In genomic region chr10:26698909-26699308, GRCh38 we compare ENCODE assay signal across 1 cellular context.
TF ChIP-seq lines count a peak whose summit lies in the region.

No MANE protein-coding gene starts in this region.

TF ChIP-seq in HCT116, 20 proteins besides CTCF, POLR2A, EP300 and RAD21 (continued from another document):
- TF ChIP-seq REST (IDR thresholded peaks at IDR 0.05; ENCODE audit: low read depth) = no peak
- no peak for TF ChIP-seq TCF7L2 (IDR thresholded peaks at IDR 0.05; ENCODE audit: borderline replicate concordance, extremely low read depth, insufficient read depth, insufficient read length)
- no peak for TF ChIP-seq YY1 (IDR thresholded peaks at IDR 0.05; ENCODE audit: extremely low read depth, insufficient replicate concordance, low read depth, low read length)
- no peak for TF ChIP-seq ZFX (IDR thresholded peaks at IDR 0.05)
- TF ChIP-seq JUND (IDR thresholded peaks at IDR 0.05) = no peak
